1 cellular context compared by ENCODE assay signal in genomic region chr3:33505027-33505426, GRCh38.
TF ChIP-seq lines count a peak whose summit lies in the region.

No MANE protein-coding gene starts in this region.

TF ChIP-seq in K562, 482 proteins besides CTCF, POLR2A, EP300 and RAD21 (continued from another document):
- TF ChIP-seq RREB1 (CRISPR knock-in tag; IDR thresholded peaks at IDR 0.05), result no peak
- TF ChIP-seq GTF2F1 (IDR thresholded peaks at IDR 0.05; ENCODE audit: low read depth, low read length), result no peak
- TF ChIP-seq CHD4 (IDR thresholded peaks at IDR 0.05; ENCODE audit: insufficient read depth, insufficient replicate concordance, low read depth, low read length, poor library complexity, severe bottlenecking), result no peak
- no peak for TF ChIP-seq ID3 (CRISPR knock-in tag; IDR thresholded peaks at IDR 0.05)
- TF ChIP-seq ID3 (tag; IDR thresholded peaks at IDR 0.05), result no peak
- TF ChIP-seq IFI16 (CRISPR knock-in tag; IDR thresholded peaks at IDR 0.05), result no peak
- no peak for TF ChIP-seq ZNF12 (CRISPR knock-in tag; IDR thresholded peaks at IDR 0.05)
- TF ChIP-seq NFE2L1 (tag; IDR thresholded peaks at IDR 0.05; ENCODE audit: borderline replicate concordance, low read depth), result no peak
- TF ChIP-seq KLF13 (tag; IDR thresholded peaks at IDR 0.05; ENCODE audit: borderline replicate concordance, low read depth), result no peak
- no peak for TF ChIP-seq ZNF41 (CRISPR knock-in tag; conservative IDR thresholded peaks at IDR 0.05)
- no peak for TF ChIP-seq REST (CRISPR knock-in tag; IDR thresholded peaks at IDR 0.05; ENCODE audit: low read depth)
- TF ChIP-seq NFIC (IDR thresholded peaks at IDR 0.05), result no peak
